1 cellular context compared by ENCODE assay signal in genomic region chr1:31422505-31423319, GRCh38.
TF ChIP-seq lines count a peak whose summit lies in the region.

No MANE protein-coding gene starts in this region.

TF ChIP-seq in HCT116, 20 proteins besides CTCF, POLR2A, EP300 and RAD21 (continued from another document):
- TF ChIP-seq FOSL1 (IDR thresholded peaks at IDR 0.05; ENCODE audit: low read depth) = peak; percentile 44; the same call in 1 of the 2 replicates
- peak; percentile 35; the same call in 1 of the 2 replicates for TF ChIP-seq SIN3A (IDR thresholded peaks at IDR 0.05; ENCODE audit: low read depth)
- TF ChIP-seq YY1 (IDR thresholded peaks at IDR 0.05; ENCODE audit: extremely low read depth, insufficient replicate concordance, low read depth, low read length) = peak; percentile 30
- no peak for TF ChIP-seq EZH2phosphoT487 (IDR thresholded peaks at IDR 0.05; ENCODE audit: borderline replicate concordance)
- TF ChIP-seq ELF1 (IDR thresholded peaks at IDR 0.05; ENCODE audit: borderline replicate concordance, low read depth) = no peak
- no peak for TF ChIP-seq EZH2 (IDR thresholded peaks at IDR 0.05)
- peak; percentile 36; the same call in 1 of the 2 replicates for TF ChIP-seq POLR2AphosphoS5 (IDR thresholded peaks at IDR 0.05; ENCODE audit: low read depth, low read length)
- no peak; the same call in 1 of the 2 replicates for TF ChIP-seq SRF (IDR thresholded peaks at IDR 0.05; ENCODE audit: low read depth)
- TF ChIP-seq EGR1 (IDR thresholded peaks at IDR 0.05; ENCODE audit: low read depth) = no peak
- peak; percentile 88 for TF ChIP-seq CEBPB (IDR thresholded peaks at IDR 0.05; ENCODE audit: low read depth)
- TF ChIP-seq SP1 (IDR thresholded peaks at IDR 0.05; ENCODE audit: low read depth) = peak; percentile 73
- TF ChIP-seq REST (IDR thresholded peaks at IDR 0.05; ENCODE audit: low read depth) = no peak
- TF ChIP-seq TCF7L2 (IDR thresholded peaks at IDR 0.05; ENCODE audit: borderline replicate concordance, extremely low read depth, insufficient read depth, insufficient read length) = no peak
